Comparison of ENCODE assay signal across 8 cellular contexts in genomic region chr22:50218996-50219727, GRCh38. TPM values are rescaled to one million over a fixed set of nuclear protein-coding genes. Genes with fewer than 3 reads are reported as not detected.
DNase-seq lines count a peak whose midpoint lies in the region; ATAC-seq and TF ChIP-seq lines count a peak whose summit lies in the region.

No MANE protein-coding gene starts in this region.

- ATAC-seq in left ventricle myocardium superior (peak; percentile 86), upper lobe of left lung (ENCODE audit: low FRiP score in 2 of 2) (peak; percentile 59 to 71), GM21367 (IDR thresholded peaks at IDR 0.05; ENCODE audit: unreplicated experiment) (no peak)
- no peak for ATAC-seq in natural killer cell treated with Interleukin-12 subunit alpha and Interleukin-12 subunit beta and Interleukin-15 and Interleukin-18, amount 100 ng/mL, for 72 hours

- H3K9me3 ChIP-seq in upper lobe of left lung: no peaks in the 10 kb centered on the region

- peak; percentile 29 for DNase-seq in ACHN
- DNase-seq in HuH-7.5 (ENCODE audit: low spot score): peak; percentile 58
- DNase-seq in UCSD-AML1 (lab: John Stamatoyannopoulos, UW; ENCODE audit: unreplicated experiment): peak; percentile 22
- peak; percentile 94 for DNase-seq in left ventricle myocardium superior
- peak; percentile 84 to 95 for DNase-seq in upper lobe of left lung
- DNase-seq in natural killer cell treated with Interleukin-12 subunit alpha and Interleukin-12 subunit beta and Interleukin-15 and Interleukin-18, amount 100 ng/mL, for 72 hours (ENCODE audit: low spot score): no peak
- DNase-seq in globus pallidus (ENCODE audit: low spot score): no peak

- no peak overlapping the region for H3K27ac ChIP-seq in upper lobe of left lung

- no peak for TF ChIP-seq EP300 in upper lobe of left lung (IDR thresholded peaks at IDR 0.05)

- H3K27ac Mint-ChIP-seq in natural killer cell treated with Interleukin-12 subunit alpha and Interleukin-12 subunit beta and Interleukin-15 and Interleukin-18, amount 100 ng/mL, for 72 hours: no peak overlapping the region

- no peaks in the 10 kb centered on the region for H3K27me3 Mint-ChIP-seq in natural killer cell treated with Interleukin-12 subunit alpha and Interleukin-12 subunit beta and Interleukin-15 and Interleukin-18, amount 100 ng/mL, for 72 hours

- no peaks in the 10 kb centered on the region for H3K9me3 Mint-ChIP-seq in natural killer cell treated with Interleukin-12 subunit alpha and Interleukin-12 subunit beta and Interleukin-15 and Interleukin-18, amount 100 ng/mL, for 72 hours

- H3K4me1 ChIP-seq in upper lobe of left lung: peaks cover 0 to 4% (median 2%) of the 10 kb centered on the region in 4 donors

- H3K4me3 ChIP-seq in upper lobe of left lung: no peak overlapping the region

- TF ChIP-seq CTCF in upper lobe of left lung (IDR thresholded peaks at IDR 0.05): no peak

- 81 to 90% methylated on average over 7 to 39 of the region's 42 CpGs for WGBS in upper lobe of left lung, 2 donors

- no peak for TF ChIP-seq POLR2A in upper lobe of left lung (IDR thresholded peaks at IDR 0.05)

- peaks cover 5 to 6% of the 10 kb centered on the region in 2 donors for H3K4me1 Mint-ChIP-seq in natural killer cell treated with Interleukin-12 subunit alpha and Interleukin-12 subunit beta and Interleukin-15 and Interleukin-18, amount 100 ng/mL, for 72 hours (ENCODE audit: low read depth in 2 of 2)

- peaks cover 6% of the 10 kb centered on the region for H3K36me3 Mint-ChIP-seq in natural killer cell treated with Interleukin-12 subunit alpha and Interleukin-12 subunit beta and Interleukin-15 and Interleukin-18, amount 100 ng/mL, for 72 hours

- no peaks in the 10 kb centered on the region for H3K27me3 ChIP-seq in upper lobe of left lung

- intact Hi-C loops in left ventricle myocardium superior (cut with micrococcal nuclease): loop anchor here (10.0 kb wide), 1 partner anchor 74 kb away; no protein-coding TSS in a partner anchor

- H3K4me3 Mint-ChIP-seq in natural killer cell treated with Interleukin-12 subunit alpha and Interleukin-12 subunit beta and Interleukin-15 and Interleukin-18, amount 100 ng/mL, for 72 hours: no peak overlapping the region

- in situ Hi-C loops in ACHN (cut with HindIII; ENCODE audit: low pct_ligation_motif_present, low pct_unique_long_range_greater_than_20kb, low sequenced_read_pairs): no loop called here

- H3K36me3 ChIP-seq in upper lobe of left lung: peaks cover 47 to 100% (median 89%) of the 10 kb centered on the region in 4 donors

RNA-seq across cellular contexts. Expression of gene SELENOO, which starts 18.4 kb away (rescaled TPM):
- 14.5 TPM for total RNA-seq in left ventricle myocardium superior
- 100 to 1,000 TPM in 1 of 6 donors, 10 to 100 TPM in 5; 23.1 to 102 (median 28.9) TPM for total RNA-seq in upper lobe of left lung
- 10 to 100 TPM; 23.4 to 43.3 TPM for total RNA-seq in natural killer cell treated with Interleukin-12 subunit alpha and Interleukin-12 subunit beta and Interleukin-15 and Interleukin-18, amount 100 ng/mL, for 72 hours

RNA-seq across cellular contexts. Expression of gene TUBGCP6, which starts 25.7 kb away (rescaled TPM):
- total RNA-seq in left ventricle myocardium superior (18.4 TPM), upper lobe of left lung (100 to 1,000 TPM in 2 of 6 donors, 10 to 100 TPM in 4; 43.2 to 216 (median 52.4) TPM)
- 10 to 100 TPM; 47.6 to 80.1 TPM for total RNA-seq in natural killer cell treated with Interleukin-12 subunit alpha and Interleukin-12 subunit beta and Interleukin-15 and Interleukin-18, amount 100 ng/mL, for 72 hours

RNA-seq across cellular contexts. Expression of gene HDAC10, which starts 31.9 kb away (rescaled TPM):
- total RNA-seq in left ventricle myocardium superior: 12.7 TPM
- 100 to 1,000 TPM in 1 of 6 donors, 10 to 100 TPM in 5; 33.0 to 202 (median 53.1) TPM for total RNA-seq in upper lobe of left lung
- 100 to 1,000 TPM in 1 of 2 donors, 10 to 100 TPM in 1; 54.5 to 113 TPM for total RNA-seq in natural killer cell treated with Interleukin-12 subunit alpha and Interleukin-12 subunit beta and Interleukin-15 and Interleukin-18, amount 100 ng/mL, for 72 hours

RNA-seq across cellular contexts. Expression of gene TRABD, which starts 33.4 kb away (rescaled TPM):
- total RNA-seq in left ventricle myocardium superior: 23.8 TPM
- 10 to 100 TPM; 32.9 to 88.0 (median 56.3) TPM for total RNA-seq in upper lobe of left lung
- total RNA-seq in natural killer cell treated with Interleukin-12 subunit alpha and Interleukin-12 subunit beta and Interleukin-15 and Interleukin-18, amount 100 ng/mL, for 72 hours: 100 to 1,000 TPM in 1 of 2 donors, 10 to 100 TPM in 1; 71.0 to 139 TPM

RNA-seq across cellular contexts. Expression of gene MAPK12, which starts 42.3 kb away (rescaled TPM):
- total RNA-seq in left ventricle myocardium superior (15.8 TPM), upper lobe of left lung (10 to 100 TPM in 3 of 6 donors, 1 to 10 TPM in 3; 3.1 to 19.2 (median 10.1) TPM)
- total RNA-seq in natural killer cell treated with Interleukin-12 subunit alpha and Interleukin-12 subunit beta and Interleukin-15 and Interleukin-18, amount 100 ng/mL, for 72 hours: 1 to 10 TPM; 1.6 to 9.0 TPM

Comparison
In these comparisons a context has a peak if more than half of its experiments do, and no peak if none do; other contexts are left out.
1. DNase-seq: peak in ACHN (single experiment), HuH-7.5 (single experiment), UCSD-AML1 (single experiment), left ventricle myocardium superior (single experiment) and upper lobe of left lung (2 of 2); none in natural killer cell treated with Interleukin-12 subunit alpha and Interleukin-12 subunit beta and Interleukin-15 and Interleukin-18, amount 100 ng/mL, for 72 hours (single experiment) and globus pallidus (single experiment).
2. ATAC-seq: peak in left ventricle myocardium superior (single experiment) and upper lobe of left lung (2 of 2); none in natural killer cell treated with Interleukin-12 subunit alpha and Interleukin-12 subunit beta and Interleukin-15 and Interleukin-18, amount 100 ng/mL, for 72 hours (0 of 2) and GM21367 (single experiment).